24 cellular contexts compared by ENCODE assay signal in genomic region chr16:763903-764750, GRCh38. TPM values are rescaled to one million over a fixed set of nuclear protein-coding genes. Genes with fewer than 3 reads are reported as not detected.
"Had no signal": no experiment of that assay in that cellular context is flagged by ENCODE, and none has a peak within 500 bp of the region (broad histone marks: within the 10 kb centered on the region; RNA-seq: fewer than 3 reads in every experiment).

No MANE protein-coding gene starts in this region.

- ATAC-seq: gastrocnemius medialis, left lobe of liver, natural killer cell, upper lobe of right lung had no signal

- H3K4me3 ChIP-seq: ascending aorta, gastrocnemius medialis, lung, upper lobe of right lung had no signal

- DNase-seq: activated CD4-positive, alpha-beta T cell treated with anti-CD3 and anti-CD28 coated beads for 1 hour; activated CD8-positive, alpha-beta memory T cell treated with anti-CD3 and anti-CD28 coated beads for 24 hours; activated CD8-positive, alpha-beta memory T cell treated with anti-CD3 and anti-CD28 coated beads, Interleukin-2, amount 50 U/mL, for 48 hours; activated effector memory CD4-positive, alpha-beta T cell treated with anti-CD3 and anti-CD28 coated beads, Interleukin-2, amount 50 U/mL, for 16 hours; activated naive CD4-positive, alpha-beta T cell treated with anti-CD3 and anti-CD28 coated beads, Interleukin-2, amount 50 U/mL, for 16 hours; activated T-cell treated with anti-CD3 and anti-CD28 coated beads, Interleukin-2, amount 50 U/mL, for 48 hours; cerebellar nuclear complex; effector CD4-positive, alpha-beta T cell; gastrocnemius medialis; head of caudate nucleus; kidney; natural killer cell; stimulated activated CD4-positive, alpha-beta T cell treated with anti-CD3 and anti-CD28 coated beads, Interleukin-12 subunit alpha, Interleukin-12 subunit beta, amount 100 ng/mL, for 4 hours; stimulated activated CD4-positive, alpha-beta T cell treated with anti-CD3 and anti-CD28 coated beads, Interleukin-1b, Interleukin-23, amount 100 ng/mL, for 48 hours; stimulated activated CD8-positive, alpha-beta memory T cell treated with anti-CD3 and anti-CD28 coated beads, Interleukin-4, amount 100 ng/mL, for 48 hours; stimulated activated naive CD4-positive, alpha-beta T cell; WERI-Rb-1 had no signal

- H3K36me3 ChIP-seq: ascending aorta, gastrocnemius medialis, upper lobe of right lung, WERI-Rb-1 had no signal

- H3K27me3 ChIP-seq: ascending aorta, upper lobe of right lung had no signal

- H3K9me3 ChIP-seq: ascending aorta, gastrocnemius medialis, upper lobe of right lung had no signal

- H3K27ac ChIP-seq: ascending aorta, gastrocnemius medialis, upper lobe of right lung, WERI-Rb-1 had no signal

- H3K4me1 ChIP-seq: ascending aorta, gastrocnemius medialis, upper lobe of right lung had no signal

RNA-seq across cellular contexts. Expression of gene MSLN, which starts 3.6 kb away (rescaled TPM):
- total RNA-seq: gastrocnemius medialis, natural killer cell had no signal

RNA-seq across cellular contexts. Expression of gene GNG13, which starts 36.4 kb away (rescaled TPM):
- total RNA-seq: ascending aorta; gastrocnemius medialis; kidney; left lobe of liver; lung; natural killer cell; renal cortical epithelial cell; T-helper 2 cell treated with Interferon-gamma antibody and Interleukin-4, amounts not matched to agents 100 ng/mL and 5 ng/mL, for 36 hours; upper lobe of right lung had no signal
- polyA plus RNA-seq: esophagus, lung had no signal
